In genomic region chr2:224401641-224402342, GRCh38 we compare ENCODE assay signal across 10 cellular contexts. TPM values are rescaled to one million over a fixed set of nuclear protein-coding genes. Genes with fewer than 3 reads are reported as not detected.
DNase-seq lines count a peak whose midpoint lies in the region; ATAC-seq and TF ChIP-seq lines count a peak whose summit lies in the region.
"Had no signal": no experiment of that assay in that cellular context is flagged by ENCODE, and none has a peak within 500 bp of the region (broad histone marks: within the 10 kb centered on the region; RNA-seq: fewer than 3 reads in every experiment).

FAM124B (minus strand) TSS chr2:224402107; CDS start chr2:224401768, 339 bp downstream.

- H3K4me2 ChIP-seq in GM23338: no peak within 1 kb of the TSS

- ATAC-seq in GM23338: no peak; the same call in 2 of the 3 replicates
- peak; percentile 82 for ATAC-seq in lung (ENCODE audit: insufficient read depth, low FRiP score)
- no peak for ATAC-seq in GM19463 (IDR thresholded peaks at IDR 0.05; ENCODE audit: unreplicated experiment)

- WGBS in lung, 2 donors: 10 to 17% methylated on average over 19 of the region's 19 CpGs

- H3K4me3 ChIP-seq in GM23338 (no peak within 1 kb of the TSS), lung (peak within 1 kb of the TSS; percentile 21)

- peaks cover 12% of the 10 kb centered on the region for H3K36me3 Mint-ChIP-seq in GM23338 (ENCODE audit: low read depth)

- no peak for TF ChIP-seq CTCF in GM23338 (conservative IDR thresholded peaks at IDR 0.05; ENCODE audit: low read depth in 2 of 2)
- TF ChIP-seq CTCF in lung (IDR thresholded peaks at IDR 0.05; ENCODE audit: control extremely low read depth, extremely low read depth): no peak

- H3K79me2 ChIP-seq in GM23338 (replicated peaks; ENCODE audit: insufficient read depth): no peaks in the 10 kb centered on the region

- H3K4me1 Mint-ChIP-seq in GM23338: peaks cover 6% of the 10 kb centered on the region; the same call in 2 of the 3 replicates

- H3K4me1 ChIP-seq in GM23338 (ENCODE audit: insufficient read depth): peaks cover 7% of the 10 kb centered on the region
- peaks cover 0 to 4% of the 10 kb centered on the region in 2 donors for H3K4me1 ChIP-seq in lung (ENCODE audit: control insufficient read depth in 2 of 2, insufficient read depth in 2 of 2, low read length in 2 of 2)

- H3K9me2 ChIP-seq in GM23338 (ENCODE audit: insufficient read depth): no peaks in the 10 kb centered on the region

- no peaks in the 10 kb centered on the region for H4K20me1 ChIP-seq in GM23338 (replicated peaks; ENCODE audit: insufficient read depth)

- H3K4me3 Mint-ChIP-seq in GM23338: no peak within 1 kb of the TSS

- H2AFZ ChIP-seq in GM23338: no peak within 1 kb of the TSS

- H3K9me3 ChIP-seq in lung (ENCODE audit: control insufficient read depth in 2 of 2, insufficient read depth in 1 of 2, low read length in 1 of 2): peaks cover 0 to 8% of the 10 kb centered on the region in 2 donors

- DNase-seq in GM23338 (ENCODE audit: low spot score) (peak; percentile 4), SK-N-DZ (ENCODE audit: low spot score) (peak; percentile 50), lung (ENCODE audit: low spot score) (peak; percentile 46), SHP77 (lab: John Stamatoyannopoulos, UW) (no peak), NCI-H146 (lab: John Stamatoyannopoulos, UW) (no peak)
- peak; percentile 62 for DNase-seq in central memory CD4-positive, alpha-beta T cell
- DNase-seq in stimulated activated CD4-positive, alpha-beta T cell treated with anti-CD3 and anti-CD28 coated beads, TNF-alpha, amount 100 ng/mL, for 48 hours (ENCODE audit: low read depth in 3 of 3): peak in 2 of 3 donors; percentile 5 to 11

- 0 out of 2 replicates have a peak within 1 kb of the TSS, but pooled peaks have one; percentile 39 for H3K27ac ChIP-seq in GM23338 (ENCODE audit: low read depth)
- peak within 1 kb of the TSS; percentile 6 to 67 for H3K27ac ChIP-seq in lung (ENCODE audit: low read depth in 1 of 2, low read length in 1 of 2)

- H3K36me3 ChIP-seq in GM23338 (ENCODE audit: insufficient read depth): no peaks in the 10 kb centered on the region; the same call in 1 of the 2 replicates
- no peaks in the 10 kb centered on the region for H3K36me3 ChIP-seq in lung (ENCODE audit: control insufficient read depth in 2 of 2, insufficient read depth in 2 of 2, low read length in 2 of 2)

- peaks cover 13% of the 10 kb centered on the region; the same call in 2 of the 3 replicates for H3K9me3 Mint-ChIP-seq in GM23338

- no peaks in the 10 kb centered on the region for H3K27me3 Mint-ChIP-seq in GM23338 (ENCODE audit: insufficient read depth, low read depth, poor library complexity)

- H3F3A ChIP-seq in GM23338 (replicated peaks; ENCODE audit: low read depth): no peaks in the 10 kb centered on the region

- no peaks in the 10 kb centered on the region for H3K27me3 ChIP-seq in GM23338 (ENCODE audit: insufficient read depth)
- no peaks in the 10 kb centered on the region for H3K27me3 ChIP-seq in lung (ENCODE audit: control insufficient read depth, insufficient read depth)

- H3K27ac Mint-ChIP-seq in GM23338: peak within 1 kb of the TSS; percentile 43; the same call in 1 of the 2 replicates

TF ChIP-seq in GM23338, 12 proteins besides CTCF, POLR2A, EP300 and RAD21:
- TF ChIP-seq ZNF331 (CRISPR knock-in tag; IDR thresholded peaks at IDR 0.05; ENCODE audit: low read depth) (no peak), EZH2phosphoT487 (IDR thresholded peaks at IDR 0.05; ENCODE audit: unreplicated experiment) (no peak), ETS1 (IDR thresholded peaks at IDR 0.05) (no peak), CREB1 (CRISPR knock-in tag; IDR thresholded peaks at IDR 0.05; ENCODE audit: low read depth) (no peak), POLR2AphosphoS5 (IDR thresholded peaks at IDR 0.05; ENCODE audit: low read depth) (no peak), NANOG (IDR thresholded peaks at IDR 0.05; ENCODE audit: borderline replicate concordance) (no peak)

RNA-seq across cellular contexts. Expression of gene FAM124B, which starts in this region (rescaled TPM):
- 6.8 and 6.9 TPM in 2 replicates for total RNA-seq in GM23338 (2014; rRNA removed; shearing (Covaris generic))
- polyA plus RNA-seq in GM23338 (2016; fragmentation: Nextera tagmentation; extraction: Ambion mirVana) (2.9 and 3.0 TPM in 2 replicates), lung (1 to 10 TPM in 1 of 2 donors, under 1 TPM in 1; 0.71 to 1.8 TPM)
- 0.15 and 0.27 TPM in 2 replicates for polyA plus RNA-seq in SK-N-DZ (2014; cell fraction: cytosol; rRNA removed)
- 0.25 TPM in 1 of 2 replicates, not detected in the other for polyA plus RNA-seq in SK-N-DZ (2014; cell fraction: nucleus; rRNA removed)
- total RNA-seq in lung: 10 to 100 TPM in 1 of 2 donors, 1 to 10 TPM in 1; 1.6 to 21.4 TPM
- total RNA-seq: kidney epithelial cell, NCI-H460 had no signal

Comparison
In these comparisons a context has a peak if more than half of its experiments do, and no peak if none do; other contexts are left out.
1. DNase-seq: peak in GM23338 (single experiment), SK-N-DZ (single experiment), central memory CD4-positive, alpha-beta T cell (single experiment), lung (single experiment) and stimulated activated CD4-positive, alpha-beta T cell treated with anti-CD3 and anti-CD28 coated beads, TNF-alpha, amount 100 ng/mL, for 48 hours (2 of 3); none in SHP77 (0 of 2) and NCI-H146 (single experiment).